In genomic region chr19:36331353-36332228, GRCh38 we compare ENCODE assay signal across 1 cellular context.
A peak's percentile ranks its signal among the peaks of the same experiment; 100 is the strongest.
TF ChIP-seq lines count a peak whose summit lies in the region.

No MANE protein-coding gene starts in this region.

TF ChIP-seq in WTC11, 78 proteins besides CTCF, POLR2A, EP300 and RAD21 (continued from another document):
- no peak for TF ChIP-seq ZNF512 (CRISPR knock-in tag; IDR thresholded peaks at IDR 0.05; ENCODE audit: borderline replicate concordance)
- peak; percentile 99 for TF ChIP-seq MAX (CRISPR knock-in tag; IDR thresholded peaks at IDR 0.05)
- peak; percentile 72 for TF ChIP-seq NR2C2 (CRISPR knock-in tag; IDR thresholded peaks at IDR 0.05)
- no peak for TF ChIP-seq NFATC4 (CRISPR knock-in tag; IDR thresholded peaks at IDR 0.05)
- TF ChIP-seq STAT6 (CRISPR knock-in tag; conservative IDR thresholded peaks at IDR 0.05; ENCODE audit: low read depth) = no peak
- peak; percentile 85; the same call in 1 of the 2 replicates for TF ChIP-seq NFE2L1 (CRISPR knock-in tag; IDR thresholded peaks at IDR 0.05)
- no peak for TF ChIP-seq ZNF671 (CRISPR knock-in tag; IDR thresholded peaks at IDR 0.05)
- 0 out of 2 replicates have a peak, but pooled peaks have one; percentile 57 for TF ChIP-seq SP1 (CRISPR knock-in tag; conservative IDR thresholded peaks at IDR 0.05)
- TF ChIP-seq MXD4 (CRISPR knock-in tag; IDR thresholded peaks at IDR 0.05; ENCODE audit: borderline replicate concordance) = no peak
- TF ChIP-seq HMGA2 (CRISPR knock-in tag; IDR thresholded peaks at IDR 0.05) = no peak
- TF ChIP-seq ZNF263 (CRISPR knock-in tag; IDR thresholded peaks at IDR 0.05; ENCODE audit: low read depth) = no peak
- no peak for TF ChIP-seq NR3C1 (CRISPR knock-in tag; conservative IDR thresholded peaks at IDR 0.05; ENCODE audit: low read depth)
- no peak for TF ChIP-seq SOX15 (CRISPR knock-in tag; IDR thresholded peaks at IDR 0.05)
- no peak for TF ChIP-seq ATF1 (CRISPR knock-in tag; IDR thresholded peaks at IDR 0.05)
- peak; percentile 92 for TF ChIP-seq SMAD3 (CRISPR knock-in tag; IDR thresholded peaks at IDR 0.05; ENCODE audit: borderline replicate concordance)
- no peak for TF ChIP-seq ZNF396 (CRISPR knock-in tag; IDR thresholded peaks at IDR 0.05; ENCODE audit: borderline replicate concordance)
- no peak for TF ChIP-seq GRHL2 (CRISPR knock-in tag; IDR thresholded peaks at IDR 0.05; ENCODE audit: insufficient replicate concordance, severe bottlenecking)
- TF ChIP-seq E2F1 (CRISPR knock-in tag; IDR thresholded peaks at IDR 0.05) = no peak
- TF ChIP-seq RELA (CRISPR knock-in tag; IDR thresholded peaks at IDR 0.05; ENCODE audit: borderline replicate concordance) = no peak; the same call in 1 of the 2 replicates
- TF ChIP-seq JUN (CRISPR knock-in tag; IDR thresholded peaks at IDR 0.05) = no peak
- peak; percentile 50; the same call in 1 of the 2 replicates for TF ChIP-seq PRDM15 (CRISPR knock-in tag; IDR thresholded peaks at IDR 0.05)
- 0 out of 2 replicates have a peak, but pooled peaks have one; percentile 40 for TF ChIP-seq HMGXB4 (CRISPR knock-in tag; IDR thresholded peaks at IDR 0.05)
- no peak for TF ChIP-seq AFF4 (CRISPR knock-in tag; IDR thresholded peaks at IDR 0.05; ENCODE audit: borderline replicate concordance)
- no peak for TF ChIP-seq ZNF317 (CRISPR knock-in tag; IDR thresholded peaks at IDR 0.05; ENCODE audit: borderline replicate concordance, low read depth)
- TF ChIP-seq OVOL2 (CRISPR knock-in tag; IDR thresholded peaks at IDR 0.05; ENCODE audit: borderline replicate concordance) = no peak
- peak; percentile 97 for TF ChIP-seq NFYB (CRISPR knock-in tag; conservative IDR thresholded peaks at IDR 0.05; ENCODE audit: low read depth)
- TF ChIP-seq TP53 (CRISPR knock-in tag; IDR thresholded peaks at IDR 0.05) = peak; percentile 84; the same call in 1 of the 2 replicates
- no peak for TF ChIP-seq CDX4 (CRISPR knock-in tag; IDR thresholded peaks at IDR 0.05; ENCODE audit: borderline replicate concordance)
- TF ChIP-seq MYBL2 (CRISPR knock-in tag; IDR thresholded peaks at IDR 0.05) = peak; percentile 94
TF ChIP-seq in WTC11: peak in this region for 30.
